In the genomic region with DNA sequence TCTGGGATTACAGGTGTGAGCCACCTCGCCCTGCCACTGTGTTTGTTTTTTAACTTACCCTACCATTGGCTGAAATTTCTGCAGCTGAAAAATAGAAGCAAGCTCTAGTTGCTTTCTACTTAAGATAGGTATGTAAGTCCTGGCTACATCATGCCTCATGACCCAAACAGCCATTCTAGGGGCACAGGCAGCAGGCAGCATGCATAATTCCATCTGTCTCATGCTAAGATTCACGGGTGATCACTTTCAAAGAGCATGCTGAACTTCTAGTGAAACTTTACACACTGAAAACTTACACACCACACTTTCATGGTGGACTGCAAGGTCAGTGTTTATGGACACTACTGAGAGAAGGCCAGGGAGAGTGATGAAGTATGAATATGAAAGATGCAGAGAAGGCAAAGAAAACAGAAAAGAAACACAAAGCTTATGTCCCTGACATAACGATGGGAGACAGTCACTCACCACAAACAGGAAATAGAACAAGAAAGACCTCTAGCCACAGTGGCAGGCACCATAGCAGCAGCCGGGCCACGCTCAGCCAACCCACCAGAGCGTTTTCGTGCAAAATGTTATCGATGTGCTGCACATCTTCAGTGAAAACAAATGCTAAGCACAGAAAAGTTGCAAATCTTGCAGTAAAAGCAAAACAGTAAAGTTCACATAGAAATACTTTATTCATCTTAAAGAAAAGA, we compare ENCODE assay signal across 12 cellular contexts.
DNase-seq lines count a peak whose midpoint lies in the region; ATAC-seq and TF ChIP-seq lines count a peak whose summit lies in the region.
"Had no signal": no experiment of that assay in that cellular context is flagged by ENCODE, and none has a peak within 500 bp of the region (broad histone marks: within the 10 kb centered on the region; RNA-seq: fewer than 3 reads in every experiment).

No MANE protein-coding gene starts in this region.

- no peaks in the 10 kb centered on the region for H3K4me1 ChIP-seq in aorta (ENCODE audit: control insufficient read depth in 1 of 2, insufficient read depth in 2 of 2, low read length in 2 of 2)

- DNase-seq in NB4 (ENCODE audit: low read depth): peak; percentile 24
- peak; percentile 16 for DNase-seq in activated T-helper 1 cell treated with Interleukin-2 at 50 U/mL for 16 hours (ENCODE audit: low read depth)
- DNase-seq in stimulated activated CD8-positive, alpha-beta memory T cell treated with anti-CD3 and anti-CD28 coated beads, Interleukin-2, amount 100 ng/mL, for 48 hours (ENCODE audit: low read depth in 2 of 2): peak; percentile 13 to 23
- no peak for DNase-seq in DMS153 (lab: John Stamatoyannopoulos, UW)
- DNase-seq in GDM1 (lab: John Stamatoyannopoulos, UW): no peak
- DNase-seq in aorta: no peak
- no peak for DNase-seq in HK-2 (ENCODE audit: unreplicated experiment)
- DNase-seq: cortex of kidney, NCI-H146 had no signal

- WGBS in aorta, 2 donors: 55 to 58% methylated on average over 8 of the region's 8 CpGs

- TF ChIP-seq CTCF in NB4 (IDR thresholded peaks at IDR 0.05; ENCODE audit: low read depth, low read length): no peak

- ATAC-seq in GM19468 (IDR thresholded peaks at IDR 0.05; ENCODE audit: extremely low read depth, unreplicated experiment): peak; percentile 46
- no peak for ATAC-seq in aorta (ENCODE audit: low FRiP score)
- ATAC-seq: sciatic nerve had no signal

- H3K4me3 ChIP-seq in NB4 (ENCODE audit: low read depth, low read length) (no peak overlapping the region), aorta (ENCODE audit: low read length in 2 of 2) (no peak overlapping the region)

- peaks cover 2% of the 10 kb centered on the region for H3K9me3 ChIP-seq in aorta (ENCODE audit: control insufficient read depth, low read length)

- no peaks in the 10 kb centered on the region for H3K27me3 ChIP-seq in aorta (ENCODE audit: control insufficient read depth in 1 of 2, insufficient read depth in 2 of 2, low read length in 1 of 2)

- H3K27ac ChIP-seq in aorta (ENCODE audit: low read depth in 1 of 2, low read length in 2 of 2): no peak overlapping the region
- H3K27ac ChIP-seq: VCaP had no signal

- intact Hi-C loops in aorta (cut with DNase I): no loop called here

- no peak for TF ChIP-seq POLR2A in NB4 (IDR thresholded peaks at IDR 0.05; ENCODE audit: extremely low read depth, insufficient read length)

- no peaks in the 10 kb centered on the region for H3K36me3 ChIP-seq in aorta (ENCODE audit: control insufficient read depth in 1 of 2, insufficient read depth in 2 of 2, low read length in 1 of 2)

Comparison
In these comparisons a context has a peak if more than half of its experiments do, and no peak if none do; other contexts are left out.
1. DNase-seq: peak in NB4 (single experiment), activated T-helper 1 cell treated with Interleukin-2 at 50 U/mL for 16 hours (single experiment) and stimulated activated CD8-positive, alpha-beta memory T cell treated with anti-CD3 and anti-CD28 coated beads, Interleukin-2, amount 100 ng/mL, for 48 hours (2 of 2); none in DMS153 (single experiment), GDM1 (single experiment), aorta (0 of 2) and HK-2 (single experiment).